8 cellular contexts compared by ENCODE assay signal in genomic region chr4:183797445-183798248, GRCh38.
DNase-seq lines count a peak whose midpoint lies in the region; ATAC-seq and TF ChIP-seq lines count a peak whose summit lies in the region.

No MANE protein-coding gene starts in this region.

- peak; percentile 52 for ATAC-seq in GM18498 (IDR thresholded peaks at IDR 0.05; ENCODE audit: unreplicated experiment)
- peak; percentile 55 for ATAC-seq in SK-N-SH treated with all-trans-retinoic acid at 6 μM for 48 hours

- H3K4me3 ChIP-seq in fibroblast of pulmonary artery (replicated peaks; ENCODE audit: low read depth, low read length) (peak overlapping the region; percentile 17), neuron (ENCODE audit: low read length) (peak overlapping the region; percentile 6)

- peak; percentile 7 for DNase-seq in fibroblast of pulmonary artery (ENCODE audit: low read depth)
- no peak for DNase-seq in midbrain (lab: John Stamatoyannopoulos, UW)
- DNase-seq in ureter (ENCODE audit: low spot score) = no peak
- no peak for DNase-seq in hepatic stellate cell (ENCODE audit: low spot score)
- no peak for DNase-seq in KG1 (lab: John Stamatoyannopoulos, UW)

- H3K36me3 ChIP-seq in neuron (ENCODE audit: insufficient read depth, low read length) = no peaks in the 10 kb centered on the region

- peaks cover 18% of the 10 kb centered on the region for H3K9me3 ChIP-seq in neuron (ENCODE audit: low read length)

- peak overlapping the region; percentile 48 for H2AFZ ChIP-seq in neuron (ENCODE audit: low read depth, low read length)

- peaks cover 12% of the 10 kb centered on the region for H3K4me1 ChIP-seq in neuron (ENCODE audit: insufficient read depth, low read length)

- H3K27me3 ChIP-seq in neuron (ENCODE audit: insufficient read depth, low read length) = peaks cover 65% of the 10 kb centered on the region

- no peak for TF ChIP-seq CTCF in fibroblast of pulmonary artery (IDR thresholded peaks at IDR 0.05; ENCODE audit: low read length, missing control alignments)

TF ChIP-seq in SK-N-SH treated with all-trans-retinoic acid at 6 μM for 48 hours, 23 proteins besides CTCF, POLR2A, EP300 and RAD21:
- TF ChIP-seq RARB (CRISPR knock-in tag; IDR thresholded peaks at IDR 0.05) (no peak), ZNF565 (CRISPR knock-in tag; conservative IDR thresholded peaks at IDR 0.05; ENCODE audit: low read depth) (no peak), OSR1 (CRISPR knock-in tag; IDR thresholded peaks at IDR 0.05) (no peak), ARNTL (CRISPR knock-in tag; IDR thresholded peaks at IDR 0.05; ENCODE audit: borderline replicate concordance, low read depth) (no peak), TCF4 (CRISPR knock-in tag; IDR thresholded peaks at IDR 0.05; ENCODE audit: borderline replicate concordance) (no peak), GLIS3 (CRISPR knock-in tag; IDR thresholded peaks at IDR 0.05) (no peak), ZFP3 (CRISPR knock-in tag; IDR thresholded peaks at IDR 0.05) (no peak), ISL1 (CRISPR knock-in tag; IDR thresholded peaks at IDR 0.05) (no peak), BACH2 (CRISPR knock-in tag; IDR thresholded peaks at IDR 0.05; ENCODE audit: borderline replicate concordance) (no peak)
